36 cellular contexts compared by ENCODE assay signal in the genomic region with DNA sequence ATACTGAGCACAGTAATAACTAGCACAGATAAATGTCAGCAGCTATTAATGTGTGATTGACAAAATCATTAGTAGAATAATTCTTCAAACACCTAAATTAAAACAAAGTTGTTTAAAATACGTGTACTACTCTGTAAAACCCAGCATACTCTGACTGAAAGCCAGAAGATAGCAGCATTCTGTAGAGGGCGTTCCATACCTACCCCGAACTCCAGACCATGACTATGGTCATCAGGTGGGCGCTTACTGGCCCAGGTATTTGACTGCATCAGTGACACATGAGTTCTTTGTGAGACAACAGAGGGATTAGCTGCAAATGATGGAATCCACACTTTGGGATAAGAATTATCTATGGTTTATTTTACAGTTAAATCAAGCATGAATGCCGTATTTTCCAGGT.
"Had no signal": no experiment of that assay in that cellular context is flagged by ENCODE, and none has a peak within 500 bp of the region (broad histone marks: within the 10 kb centered on the region; RNA-seq: fewer than 3 reads in every experiment).

No MANE protein-coding gene starts in this region.

- H3K27ac Mint-ChIP-seq: activated B cell treated with CpG ODN at 0.5 μM for 24 hours; activated CD4-positive, alpha-beta memory T cell treated with anti-CD3 and anti-CD28 coated beads for 36 hours; activated CD4-positive, alpha-beta T cell treated with anti-CD3 and anti-CD28 coated beads, Interleukin-2, amount 10 ng/mL, durations not matched to agents 24 days and 14 days; activated CD8-positive, alpha-beta T cell treated with anti-CD3 and anti-CD28 coated beads for 36 hours; activated naive CD4-positive, alpha-beta T cell treated with anti-CD3 and anti-CD28 coated beads for 36 hours; activated naive CD4-positive, alpha-beta T cell treated with anti-CD3 and anti-CD28 coated beads, Interleukin-2, amount 50 U/mL, for 72 hours; activated naive CD8-positive, alpha-beta T cell treated with anti-CD3 and anti-CD28 coated beads for 36 hours; activated T-cell treated with anti-CD3 and anti-CD28 coated beads, Interleukin-2, amount 50 U/mL, for 72 hours; activated T-helper 1 cell treated with anti-CD3 and anti-CD28 coated beads, Interleukin-12 subunit alpha, Interleukin-12 subunit beta, Interleukin-2, Interleukin-4 antibody, amounts not matched to agents 30 ng/mL and 10 ng/mL and 1 ng/mL, durations not matched to agents 14 hours and 24 hours and 36 hours; activated T-helper 17 cell treated with anti-CD3 and anti-CD28 coated beads, Interleukin-2, amount 50 U/mL, for 72 hours; T-helper 1 cell treated with Interleukin-12 subunit alpha and Interleukin-12 subunit beta and Interleukin-4 antibody, amounts not matched to agents 30 μg/mL and 1 μg/mL, for 36 hours; T-helper 2 cell treated with Interferon-gamma antibody and Interleukin-4, amounts not matched to agents 5 μg/mL and 100 μg/mL, for 36 hours had no signal

- ATAC-seq: activated CD8-positive, alpha-beta T cell treated with anti-CD3 and anti-CD28 coated beads for 36 hours; activated naive CD4-positive, alpha-beta T cell treated with anti-CD3 and anti-CD28 coated beads, Interleukin-2, amount 50 U/mL, for 72 hours; activated T-cell treated with anti-CD3 and anti-CD28 coated beads, Interleukin-2, amount 50 U/mL, for 4 hours; activated T-cell treated with anti-CD3 and anti-CD28 coated beads, Interleukin-2, amount 50 U/mL, for 72 hours; activated T-helper 17 cell treated with anti-CD3 and anti-CD28 coated beads, Interleukin-2, amount 50 U/mL, for 72 hours; body of pancreas had no signal

- DNase-seq: activated B cell treated with CpG ODN at 0.5 μM for 24 hours; activated CD4-positive, alpha-beta memory T cell treated with anti-CD3 and anti-CD28 coated beads for 36 hours; activated CD4-positive, alpha-beta T cell treated with anti-CD3 and anti-CD28 coated beads for 4 hours; activated CD4-positive, alpha-beta T cell treated with anti-CD3 and anti-CD28 coated beads, Interleukin-2, amount 10 ng/mL, durations not matched to agents 24 days and 14 days; activated CD4-positive, alpha-beta T cell treated with anti-CD3 and anti-CD28 coated beads, Interleukin-2, amount 50 U/mL, for 1 hour; activated CD4-positive, alpha-beta T cell treated with anti-CD3 and anti-CD28 coated beads, Interleukin-2, amount 50 U/mL, for 4 hours; activated CD4-positive, CD25-positive, alpha-beta regulatory T cell treated with anti-CD3 and anti-CD28 coated beads, Interleukin-2, amount 50 U/mL, for 72 hours; activated CD8-positive, alpha-beta memory T cell treated with anti-CD3 and anti-CD28 coated beads, Interleukin-2, amount 50 U/mL, for 4 hours; activated CD8-positive, alpha-beta T cell treated with anti-CD3 and anti-CD28 coated beads for 36 hours; activated effector memory CD4-positive, alpha-beta T cell treated with anti-CD3 and anti-CD28 coated beads, Interleukin-2, amount 50 U/mL, for 16 hours; activated gamma-delta T cell treated with Interleukin-2 at 50 U/mL for 16 hours; activated naive CD4-positive, alpha-beta T cell; activated naive CD4-positive, alpha-beta T cell treated with anti-CD3 and anti-CD28 coated beads for 36 hours; activated naive CD4-positive, alpha-beta T cell treated with anti-CD3 and anti-CD28 coated beads, Interleukin-2, amount 50 U/mL, for 16 hours; activated naive CD8-positive, alpha-beta T cell treated with anti-CD3 and anti-CD28 coated beads for 36 hours; activated T-cell treated with anti-CD3 and anti-CD28 coated beads for 4 hours; activated T-cell treated with anti-CD3 and anti-CD28 coated beads, Interleukin-2, amount 50 U/mL, for 1 hour; activated T-cell treated with anti-CD3 and anti-CD28 coated beads, Interleukin-2, amount 50 U/mL, for 4 hours; activated T-cell treated with anti-CD3 and anti-CD28 coated beads, Interleukin-2, amount 50 U/mL, for 72 hours; adrenal gland; amniotic stem cell; aorta; body of pancreas; brain microvascular endothelial cell; central memory CD4-positive, alpha-beta T cell; T-helper 2 cell; T-helper 9 cell had no signal

- H3K27me3 ChIP-seq: body of pancreas, brain microvascular endothelial cell, breast epithelium had no signal

- H3K4me3 ChIP-seq: adrenal gland, body of pancreas, breast epithelium had no signal

- H3K36me3 ChIP-seq: adrenal gland, brain microvascular endothelial cell, breast epithelium had no signal

- H3K9me3 ChIP-seq: adrenal gland, body of pancreas, breast epithelium had no signal

- H3K4me3 Mint-ChIP-seq: activated B cell treated with CpG ODN at 0.5 μM for 24 hours; activated CD4-positive, alpha-beta memory T cell treated with anti-CD3 and anti-CD28 coated beads for 36 hours; activated CD4-positive, alpha-beta T cell treated with anti-CD3 and anti-CD28 coated beads, Interleukin-2, amount 10 ng/mL, durations not matched to agents 24 days and 14 days; activated CD8-positive, alpha-beta T cell treated with anti-CD3 and anti-CD28 coated beads for 36 hours; activated naive CD4-positive, alpha-beta T cell treated with anti-CD3 and anti-CD28 coated beads for 36 hours; activated naive CD8-positive, alpha-beta T cell treated with anti-CD3 and anti-CD28 coated beads for 36 hours; activated T-cell treated with anti-CD3 and anti-CD28 coated beads, Interleukin-2, amount 50 U/mL, for 4 hours; activated T-cell treated with anti-CD3 and anti-CD28 coated beads, Interleukin-2, amount 50 U/mL, for 72 hours; activated T-helper 1 cell treated with anti-CD3 and anti-CD28 coated beads, Interleukin-12 subunit alpha, Interleukin-12 subunit beta, Interleukin-2, Interleukin-4 antibody, amounts not matched to agents 30 ng/mL and 10 ng/mL and 1 ng/mL, durations not matched to agents 14 hours and 24 hours and 36 hours; activated T-helper 17 cell treated with anti-CD3 and anti-CD28 coated beads, Interleukin-2, amount 50 U/mL, for 72 hours; T-helper 1 cell treated with Interleukin-12 subunit alpha and Interleukin-12 subunit beta and Interleukin-4 antibody, amounts not matched to agents 30 μg/mL and 1 μg/mL, for 36 hours; T-helper 2 cell treated with Interferon-gamma antibody and Interleukin-4, amounts not matched to agents 5 μg/mL and 100 μg/mL, for 36 hours had no signal

- H3K9me3 Mint-ChIP-seq: activated B cell treated with CpG ODN at 0.5 μM for 24 hours; activated CD4-positive, alpha-beta memory T cell treated with anti-CD3 and anti-CD28 coated beads for 36 hours; activated CD4-positive, alpha-beta T cell treated with anti-CD3 and anti-CD28 coated beads, Interleukin-2, amount 10 ng/mL, durations not matched to agents 24 days and 14 days; activated CD8-positive, alpha-beta T cell treated with anti-CD3 and anti-CD28 coated beads for 36 hours; activated naive CD4-positive, alpha-beta T cell treated with anti-CD3 and anti-CD28 coated beads for 36 hours; activated naive CD4-positive, alpha-beta T cell treated with anti-CD3 and anti-CD28 coated beads, Interleukin-2, amount 50 U/mL, for 72 hours; activated naive CD8-positive, alpha-beta T cell treated with anti-CD3 and anti-CD28 coated beads for 36 hours; activated T-cell treated with anti-CD3 and anti-CD28 coated beads, Interleukin-2, amount 50 U/mL, for 4 hours; activated T-cell treated with anti-CD3 and anti-CD28 coated beads, Interleukin-2, amount 50 U/mL, for 72 hours; activated T-helper 1 cell treated with anti-CD3 and anti-CD28 coated beads, Interleukin-12 subunit alpha, Interleukin-12 subunit beta, Interleukin-2, Interleukin-4 antibody, amounts not matched to agents 30 ng/mL and 10 ng/mL and 1 ng/mL, durations not matched to agents 14 hours and 24 hours and 36 hours; activated T-helper 17 cell treated with anti-CD3 and anti-CD28 coated beads, Interleukin-2, amount 50 U/mL, for 72 hours; T-helper 1 cell treated with Interleukin-12 subunit alpha and Interleukin-12 subunit beta and Interleukin-4 antibody, amounts not matched to agents 30 μg/mL and 1 μg/mL, for 36 hours; T-helper 2 cell treated with Interferon-gamma antibody and Interleukin-4, amounts not matched to agents 5 μg/mL and 100 μg/mL, for 36 hours had no signal

- H3K4me1 ChIP-seq: adrenal gland, body of pancreas, breast epithelium had no signal

- H3K27ac ChIP-seq: adrenal gland, body of pancreas, brain microvascular endothelial cell, breast epithelium, VCaP had no signal

- FAIRE-seq: astrocyte, TTC549 had no signal

- H3K4me1 Mint-ChIP-seq: activated B cell treated with CpG ODN at 0.5 μM for 24 hours; activated CD4-positive, alpha-beta T cell treated with anti-CD3 and anti-CD28 coated beads, Interleukin-2, amount 10 ng/mL, durations not matched to agents 24 days and 14 days; activated naive CD8-positive, alpha-beta T cell treated with anti-CD3 and anti-CD28 coated beads for 36 hours; activated T-helper 17 cell treated with anti-CD3 and anti-CD28 coated beads, Interleukin-2, amount 50 U/mL, for 72 hours had no signal

- H3K36me3 Mint-ChIP-seq: activated CD4-positive, alpha-beta memory T cell treated with anti-CD3 and anti-CD28 coated beads for 36 hours; activated naive CD4-positive, alpha-beta T cell treated with anti-CD3 and anti-CD28 coated beads, Interleukin-2, amount 50 U/mL, for 72 hours; activated naive CD8-positive, alpha-beta T cell treated with anti-CD3 and anti-CD28 coated beads for 36 hours had no signal
